ENCODE assay signal across 9 cellular contexts in the genomic region with DNA sequence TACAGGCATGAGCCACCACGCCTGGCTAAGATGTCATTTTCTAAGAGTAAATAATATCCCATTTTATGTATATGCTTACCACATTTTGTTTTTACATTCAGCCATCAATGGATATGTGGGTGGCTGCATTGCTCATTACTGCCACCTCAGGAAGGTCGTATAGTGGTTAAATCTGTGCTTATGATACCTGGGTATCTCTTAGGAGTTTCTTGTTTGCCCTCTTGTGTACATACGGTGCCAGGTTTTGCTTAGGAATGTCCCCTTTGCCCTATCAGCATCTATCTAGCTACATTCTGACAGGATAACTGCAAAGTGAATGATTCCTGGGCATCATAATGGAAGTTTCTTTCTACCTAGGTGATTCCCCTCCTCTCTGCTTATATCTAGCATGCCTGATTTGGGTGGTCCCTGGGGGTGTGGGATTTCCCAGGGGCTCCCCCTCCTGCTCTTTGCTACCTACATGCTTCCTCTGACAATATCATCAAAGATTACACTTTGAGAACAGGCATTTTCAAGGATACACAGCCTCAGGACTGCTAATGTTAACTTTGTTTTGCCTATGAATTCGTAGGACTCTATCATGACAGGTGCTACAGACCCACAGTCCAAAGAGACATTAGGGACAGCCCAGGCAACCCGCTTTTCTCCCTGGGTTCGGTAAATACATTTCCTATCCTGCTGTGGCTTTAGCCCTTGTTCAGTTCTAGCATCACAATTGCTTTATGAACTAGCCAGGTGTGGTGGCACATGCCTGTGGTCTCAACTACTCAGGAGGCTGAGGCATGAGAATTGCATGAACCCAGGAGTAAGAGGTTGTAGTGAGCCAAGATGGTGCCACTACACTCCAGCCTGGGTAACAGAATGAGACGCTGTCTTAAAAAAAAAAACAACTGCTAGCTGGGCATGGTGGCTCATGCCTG. TPM values are rescaled to one million over a fixed set of nuclear protein-coding genes. Genes with fewer than 3 reads are reported as not detected.
DNase-seq lines count a peak whose midpoint lies in the region; ATAC-seq, FAIRE-seq and TF ChIP-seq lines count a peak whose summit lies in the region.
"Not testable (repeated sequence)": the region's sequence is repeated elsewhere in the genome, so short reads cannot be mapped to it uniquely, and the experiment has no call there.
"Had no signal": no experiment of that assay in that cellular context is flagged by ENCODE, and none has a peak within 500 bp of the region (broad histone marks: within the 10 kb centered on the region; RNA-seq: fewer than 3 reads in every experiment).

No MANE protein-coding gene starts in this region.

- H2AFZ ChIP-seq in DND-41 (ENCODE audit: low read depth, low read length); OCI-LY7 (ENCODE audit: low read length); HepG2 (ENCODE audit: low read length): not testable (repeated sequence)

- not testable (repeated sequence) for H3K4me1 Mint-ChIP-seq in HFFc6 (ENCODE audit: low read depth); activated B cell treated with CpG ODN at 0.5 μM for 24 hours
- H3K4me1 Mint-ChIP-seq in stimulated activated naive B cell treated with anti-CD40 and anti-IgM and Interleukin-4, amounts not matched to agents 10 μg/mL and 1 μg/mL and 100 μg/mL, for 72 hours: peaks cover 11 to 22% of the 10 kb centered on the region in 2 donors

- in situ Hi-C loops in HepG2 (cut with HindIII; ENCODE audit: extremely low pct_ligation_motif_present, low pct_unique_long_range_greater_than_20kb): not testable (repeated sequence)

- not testable (repeated sequence) for TF ChIP-seq EP300 in HepG2 (IDR thresholded peaks at IDR 0.05; ENCODE audit: low read depth in 2 of 2, low read length in 2 of 2); HepG2 (CRISPR knock-in tag; IDR thresholded peaks at IDR 0.05; ENCODE audit: borderline replicate concordance)

- H4K20me1 ChIP-seq in DND-41 (ENCODE audit: insufficient read depth, low read length); OCI-LY7 (ENCODE audit: insufficient read depth, low read length); HepG2 (ENCODE audit: insufficient read depth, low read length): not testable (repeated sequence)

- peak; percentile 30 for FAIRE-seq in HepG2 (lab: Jason Lieb, UNC)

- intact Hi-C loops in OCI-LY7 (cut with micrococcal nuclease; ENCODE audit: unreplicated experiment); activated B cell treated with CpG ODN at 0.5 μM for 24 hours (cut with micrococcal nuclease); HepG2 (cut with micrococcal nuclease; ENCODE audit: unreplicated experiment): not testable (repeated sequence)

- BruUV-seq in OCI-LY7 (replicated peaks; lab: Mats Ljungman, UMichigan); HepG2 (replicated peaks; lab: Mats Ljungman, UMichigan): not testable (repeated sequence)

- H3K27me3 ChIP-seq in DND-41 (ENCODE audit: insufficient read depth, low read length, poor library complexity); HepG2 (ENCODE audit: control insufficient read depth in 1 of 2, insufficient read depth in 2 of 2, low read length in 2 of 2): not testable (repeated sequence)

- POLR2A ChIA-PET in OCI-LY7 (lab: Charles Lee); activated B cell treated with CpG ODN at 0.5 μM for 24 hours (lab: Charles Lee); HepG2 (lab: Yijun Ruan, JAX): not testable (repeated sequence)

- not testable (repeated sequence) for TF ChIP-seq POLR2A in HepG2 (IDR thresholded peaks at IDR 0.05; ENCODE audit: insufficient read depth in 1 of 2, low read depth in 2 of 2, low read length in 2 of 2)

- H3K36me3 ChIP-seq in DND-41 (ENCODE audit: insufficient read depth, low read length): peaks cover 53% of the 10 kb centered on the region
- H3K36me3 ChIP-seq in OCI-LY7 (ENCODE audit: insufficient read depth, low read length): peaks cover 25% of the 10 kb centered on the region
- peaks cover 3 to 24% of the 10 kb centered on the region in 2 experiments for H3K36me3 ChIP-seq in HepG2 (replicated peaks in 1 of 2; ENCODE audit: control insufficient read depth in 1 of 2, insufficient read depth in 2 of 2, low read length in 2 of 2)

- H3K4me3 Mint-ChIP-seq in HFFc6, activated B cell treated with CpG ODN at 0.5 μM for 24 hours: not testable (repeated sequence)
- peak overlapping the region in 1 of 2 donors; percentile 21 for H3K4me3 Mint-ChIP-seq in stimulated activated naive B cell treated with anti-CD40 and anti-IgM and Interleukin-4, amounts not matched to agents 10 μg/mL and 1 μg/mL and 100 μg/mL, for 72 hours

- H3K9me2 ChIP-seq in OCI-LY7 (ENCODE audit: insufficient read depth, low read length): not testable (repeated sequence)

- not testable (repeated sequence) for H3K27me3 Mint-ChIP-seq in HFFc6 (ENCODE audit: insufficient read depth); activated B cell treated with CpG ODN at 0.5 μM for 24 hours; stimulated activated naive B cell treated with anti-CD40 and anti-IgM and Interleukin-4, amounts not matched to agents 10 μg/mL and 1 μg/mL and 100 μg/mL, for 72 hours

- H3K4me1 ChIP-seq in DND-41 (ENCODE audit: insufficient read depth, low read length); OCI-LY7 (ENCODE audit: insufficient read depth, low read length, poor library complexity, severe bottlenecking); HepG2 (ENCODE audit: insufficient read depth, low read length): not testable (repeated sequence)

- ATAC-seq in DND-41 (ENCODE audit: insufficient read depth, low read depth): not testable (repeated sequence)
- peak; percentile 66 for ATAC-seq in activated B cell treated with CpG ODN at 0.5 μM for 24 hours (ENCODE audit: low read depth)
- peak; percentile 39; the same call in 1 of the 3 replicates for ATAC-seq in HepG2
- ATAC-seq in stimulated activated naive B cell treated with anti-CD40 and anti-IgM and Interleukin-4, amounts not matched to agents 10 μg/mL and 1 μg/mL and 100 μg/mL, for 72 hours (replicated peaks): peak; percentile 93 to 96

- TF ChIP-seq CTCF in DND-41 (IDR thresholded peaks at IDR 0.05; ENCODE audit: borderline replicate concordance, extremely low read depth, low read length, poor library complexity, severe bottlenecking) (peak; percentile 38), GM12875 (IDR thresholded peaks at IDR 0.05; ENCODE audit: borderline replicate concordance, insufficient read depth, low read depth, low read length) (0 out of 2 replicates have a peak, but pooled peaks have one; percentile 11), HFFc6 (IDR thresholded peaks at IDR 0.05) (0 out of 2 replicates have a peak, but pooled peaks have one; percentile 6), OCI-LY7 (conservative IDR thresholded peaks at IDR 0.05; ENCODE audit: low read length) (peak; percentile 67), HepG2 (CRISPR knock-in tag; IDR thresholded peaks at IDR 0.05) (peak; percentile 32)
- not testable (repeated sequence) for TF ChIP-seq CTCF in activated B cell treated with CpG ODN at 0.5 μM for 24 hours (IDR thresholded peaks at IDR 0.05)

- not testable (repeated sequence) for H3K79me2 ChIP-seq in DND-41 (ENCODE audit: insufficient read depth, low read length); OCI-LY7 (ENCODE audit: insufficient read depth, low read depth, low read length); HepG2 (ENCODE audit: insufficient read depth, low read length)

- DNase-seq in DND-41; HFFc6; activated B cell treated with CpG ODN at 0.5 μM for 24 hours; HepG2 (ENCODE audit: low spot score): not testable (repeated sequence)
- peak; percentile 34 for DNase-seq in OCI-LY7 (ENCODE audit: low spot score)
- peak; percentile 72 for DNase-seq in stimulated activated naive B cell treated with anti-CD40 and anti-IgM and Interleukin-4, amounts not matched to agents 10 μg/mL and 1 μg/mL and 100 μg/mL, for 72 hours

- H3K9me3 ChIP-seq in DND-41 (ENCODE audit: insufficient read depth, low read length, severe bottlenecking): peaks cover 24% of the 10 kb centered on the region
- not testable (repeated sequence) for H3K9me3 ChIP-seq in OCI-LY7 (ENCODE audit: low read length); HepG2 (ENCODE audit: low read length)

- H3K9me3 Mint-ChIP-seq in HFFc6 (peaks cover 85% of the 10 kb centered on the region), activated B cell treated with CpG ODN at 0.5 μM for 24 hours (peaks cover 18% of the 10 kb centered on the region)
- peaks cover 17 to 18% of the 10 kb centered on the region in 2 donors for H3K9me3 Mint-ChIP-seq in stimulated activated naive B cell treated with anti-CD40 and anti-IgM and Interleukin-4, amounts not matched to agents 10 μg/mL and 1 μg/mL and 100 μg/mL, for 72 hours

- H3K27ac Mint-ChIP-seq in HFFc6, activated B cell treated with CpG ODN at 0.5 μM for 24 hours: not testable (repeated sequence)
- peak overlapping the region; percentile 91 for H3K27ac Mint-ChIP-seq in stimulated activated naive B cell treated with anti-CD40 and anti-IgM and Interleukin-4, amounts not matched to agents 10 μg/mL and 1 μg/mL and 100 μg/mL, for 72 hours

- H3K9ac ChIP-seq in DND-41 (ENCODE audit: low read depth, low read length); HepG2 (ENCODE audit: insufficient read depth, low read depth, low read length): not testable (repeated sequence)

- H3K27ac ChIP-seq in DND-41 (ENCODE audit: low read length); OCI-LY7 (ENCODE audit: low read depth, low read length, poor library complexity, severe bottlenecking); HepG2 (ENCODE audit: extremely low read length, insufficient read depth, low read length): not testable (repeated sequence)

- not testable (repeated sequence) for H3K4me3 ChIP-seq in DND-41 (ENCODE audit: low read depth in 1 of 2, low read length in 2 of 2); GM12875 (ENCODE audit: low read depth, low read length); OCI-LY7 (ENCODE audit: low read depth, low read length, poor library complexity, severe bottlenecking); HepG2 (replicated peaks in 1 of 3; ENCODE audit: insufficient read depth in 1 of 3, low read depth in 2 of 3, low read length in 3 of 3)

- peaks cover 85% of the 10 kb centered on the region for H3K36me3 Mint-ChIP-seq in HFFc6 (ENCODE audit: low read depth)
- H3K36me3 Mint-ChIP-seq in activated B cell treated with CpG ODN at 0.5 μM for 24 hours (ENCODE audit: low read depth): peaks cover 57% of the 10 kb centered on the region
- H3K36me3 Mint-ChIP-seq in stimulated activated naive B cell treated with anti-CD40 and anti-IgM and Interleukin-4, amounts not matched to agents 10 μg/mL and 1 μg/mL and 100 μg/mL, for 72 hours: peaks cover 42 to 52% of the 10 kb centered on the region in 2 donors

- CTCF ChIA-PET in OCI-LY7 (lab: Charles Lee; ENCODE audit: unreplicated experiment); activated B cell treated with CpG ODN at 0.5 μM for 24 hours (lab: Charles Lee); HepG2 (lab: Yijun Ruan, JAX; ENCODE audit: low intra/inter-chr PET ratio, low total read pairs): not testable (repeated sequence)

- not testable (repeated sequence) for TF ChIP-seq RAD21 in HepG2 (CRISPR knock-in tag; IDR thresholded peaks at IDR 0.05)

- not testable (repeated sequence) for H3K4me2 ChIP-seq in DND-41 (ENCODE audit: insufficient read depth, low read length); OCI-LY7 (ENCODE audit: low read length); HepG2 (ENCODE audit: low read depth, low read length)

- 88% methylated on average over 7 of the region's 7 CpGs for WGBS in HepG2 (ENCODE audit: low lambda C conversion rate)

RNA-seq across cellular contexts. Expression of a gene that starts 15.1 kb away (rescaled TPM):
- total RNA-seq in HFFc6 (2021; fragmentation: NEBNext Ultra II Directional; extraction: Animal tissue kit (Norgen Biotek cat#: 25700)): 1 to 10 TPM; 4.9 to 7.7 (median 6.6) TPM
- 7.5 and 7.9 TPM in 2 replicates for total RNA-seq in OCI-LY7 (2014; rRNA removed; shearing (Covaris generic))
- total RNA-seq in OCI-LY7 (2022) (15.2 and 16.6 TPM in 2 replicates), activated B cell treated with CpG ODN at 0.5 μM for 24 hours (17.7 and 18.5 TPM in 2 replicates), HepG2 (2016; rRNA removed; fragmentation: Illumina TruSeq; extraction: Trizol) (12.4 and 16.8 TPM in 2 replicates)
- 0.81 and 1.3 TPM in 2 replicates for total RNA-seq in HepG2 (2016; cell fraction: cytosol; rRNA removed; fragmentation: Illumina TruSeq; extraction: Trizol; ENCODE audit: low read depth)
- 12.1 and 13.4 TPM in 2 replicates for total RNA-seq in HepG2 (2016; cell fraction: insoluble cytoplasmic fraction; rRNA removed; fragmentation: Illumina TruSeq; extraction: Trizol)
- total RNA-seq in HepG2 (2016; cell fraction: membrane; rRNA removed; fragmentation: Illumina TruSeq; extraction: Trizol): 3.4 and 4.6 TPM in 2 replicates
- 13.2 and 14.6 TPM in 2 replicates for total RNA-seq in HepG2 (2016; cell fraction: nucleus; rRNA removed; fragmentation: Illumina TruSeq; extraction: Trizol)
- polyA plus RNA-seq in HepG2 (2011; rRNA removed): 2.4 and 2.7 TPM in 2 replicates
- 0.70 and 1.1 TPM in 2 replicates for polyA plus RNA-seq in HepG2 (2011; cell fraction: cytosol; rRNA removed)
- 3.5 and 3.9 TPM in 2 replicates for polyA plus RNA-seq in HepG2 (2011; cell fraction: nucleus; rRNA removed)
- 2.4 and 3.6 TPM in 2 replicates for polyA plus RNA-seq in HepG2 (2012)
- polyA plus RNA-seq in HepG2 (2016; cell fraction: cytosol; fragmentation: Illumina TruSeq; extraction: Trizol; ENCODE audit: low read depth): 0.32 and 0.45 TPM in 2 replicates
- 5.0 and 5.3 TPM in 2 replicates for polyA plus RNA-seq in HepG2 (2016; cell fraction: insoluble cytoplasmic fraction; fragmentation: Illumina TruSeq; extraction: Trizol; ENCODE audit: low read depth)
- 0.68 and 0.85 TPM in 2 replicates for polyA plus RNA-seq in HepG2 (2016; cell fraction: membrane; fragmentation: Illumina TruSeq; extraction: Trizol; ENCODE audit: low read depth)
- polyA plus RNA-seq in HepG2 (2016; cell fraction: nucleus; fragmentation: Illumina TruSeq; extraction: Trizol; ENCODE audit: insufficient read depth, low read depth): 25.4 and 27.4 TPM in 2 replicates
- 2.8 and 4.8 TPM in 2 replicates for polyA minus RNA-seq in HepG2 (2011; rRNA and poly(A)+ RNA removed; ENCODE audit: low replicate concordance)
- 4.1 and 4.5 TPM in 2 replicates for polyA minus RNA-seq in HepG2 (2011; cell fraction: cytosol; rRNA and poly(A)+ RNA removed)
- polyA minus RNA-seq in HepG2 (2011; cell fraction: nucleus; rRNA and poly(A)+ RNA removed): 14.0 and 15.9 TPM in 2 replicates

RNA-seq across cellular contexts. Expression of a gene that starts 19.3 kb away (rescaled TPM):
- 1 to 10 TPM in 3 of 6 experiments, under 1 TPM in 3; 0.71 to 1.7 (median 0.92) TPM for total RNA-seq in HFFc6 (2021; fragmentation: NEBNext Ultra II Directional; extraction: Animal tissue kit (Norgen Biotek cat#: 25700))
- total RNA-seq in OCI-LY7 (2014; rRNA removed; shearing (Covaris generic)): 38.1 and 40.2 TPM in 2 replicates
- total RNA-seq in OCI-LY7 (2022): 33.8 and 45.5 TPM in 2 replicates
- 19.9 and 22.8 TPM in 2 replicates for total RNA-seq in activated B cell treated with CpG ODN at 0.5 μM for 24 hours
- 3.9 and 4.9 TPM in 2 replicates for total RNA-seq in HepG2 (2016; rRNA removed; fragmentation: Illumina TruSeq; extraction: Trizol)
- total RNA-seq in HepG2 (2016; cell fraction: cytosol; rRNA removed; fragmentation: Illumina TruSeq; extraction: Trizol; ENCODE audit: low read depth): 0.35 and 0.51 TPM in 2 replicates
- total RNA-seq in HepG2 (2016; cell fraction: insoluble cytoplasmic fraction; rRNA removed; fragmentation: Illumina TruSeq; extraction: Trizol): 4.1 and 5.3 TPM in 2 replicates
- 1.8 and 2.1 TPM in 2 replicates for total RNA-seq in HepG2 (2016; cell fraction: membrane; rRNA removed; fragmentation: Illumina TruSeq; extraction: Trizol)
- total RNA-seq in HepG2 (2016; cell fraction: nucleus; rRNA removed; fragmentation: Illumina TruSeq; extraction: Trizol): 4.0 and 6.3 TPM in 2 replicates
- polyA plus RNA-seq in HepG2 (2011; rRNA removed): 2.9 TPM in 2 replicates
- polyA plus RNA-seq in HepG2 (2011; cell fraction: cytosol; rRNA removed): 1.0 and 1.2 TPM in 2 replicates
- polyA plus RNA-seq in HepG2 (2011; cell fraction: nucleus; rRNA removed): 4.4 and 5.2 TPM in 2 replicates
- 1.4 and 1.7 TPM in 2 replicates for polyA plus RNA-seq in HepG2 (2012)
- polyA plus RNA-seq in HepG2 (2016; cell fraction: cytosol; fragmentation: Illumina TruSeq; extraction: Trizol; ENCODE audit: low read depth): 0.07 and 0.20 TPM in 2 replicates
- polyA plus RNA-seq in HepG2 (2016; cell fraction: insoluble cytoplasmic fraction; fragmentation: Illumina TruSeq; extraction: Trizol; ENCODE audit: low read depth): 2.5 and 2.9 TPM in 2 replicates
- 0.22 and 0.44 TPM in 2 replicates for polyA plus RNA-seq in HepG2 (2016; cell fraction: membrane; fragmentation: Illumina TruSeq; extraction: Trizol; ENCODE audit: low read depth)
- polyA plus RNA-seq in HepG2 (2016; cell fraction: nucleus; fragmentation: Illumina TruSeq; extraction: Trizol; ENCODE audit: insufficient read depth, low read depth): 11.0 and 11.8 TPM in 2 replicates
- polyA minus RNA-seq in HepG2 (2011; rRNA and poly(A)+ RNA removed; ENCODE audit: low replicate concordance): 1.3 TPM in 1 of 2 replicates, not detected in the other
- polyA minus RNA-seq in HepG2 (2011; cell fraction: cytosol; rRNA and poly(A)+ RNA removed): 2.0 and 2.6 TPM in 2 replicates
- polyA minus RNA-seq in HepG2 (2011; cell fraction: nucleus; rRNA and poly(A)+ RNA removed): 8.4 and 9.6 TPM in 2 replicates
- total RNA-seq: H7 had no signal
- polyA plus RNA-seq: A549 had no signal

RNA-seq across cellular contexts. Expression of a gene that starts 30.9 kb away (rescaled TPM):
- total RNA-seq in HFFc6 (2021; fragmentation: NEBNext Ultra II Directional; extraction: Animal tissue kit (Norgen Biotek cat#: 25700)): 1 to 10 TPM; 1.3 to 2.4 (median 1.5) TPM
- total RNA-seq in OCI-LY7 (2014; rRNA removed; shearing (Covaris generic)): 1.2 and 2.0 TPM in 2 replicates
- 6.2 and 7.9 TPM in 2 replicates for total RNA-seq in OCI-LY7 (2022)
- total RNA-seq in activated B cell treated with CpG ODN at 0.5 μM for 24 hours: 1.4 and 1.7 TPM in 2 replicates
- 1.7 and 2.2 TPM in 2 replicates for total RNA-seq in HepG2 (2016; rRNA removed; fragmentation: Illumina TruSeq; extraction: Trizol)
- 1.8 and 1.9 TPM in 2 replicates for total RNA-seq in HepG2 (2016; cell fraction: cytosol; rRNA removed; fragmentation: Illumina TruSeq; extraction: Trizol; ENCODE audit: low read depth)
- 1.7 and 2.9 TPM in 2 replicates for total RNA-seq in HepG2 (2016; cell fraction: insoluble cytoplasmic fraction; rRNA removed; fragmentation: Illumina TruSeq; extraction: Trizol)
- total RNA-seq in HepG2 (2016; cell fraction: membrane; rRNA removed; fragmentation: Illumina TruSeq; extraction: Trizol): 1.8 and 2.0 TPM in 2 replicates
- 2.1 and 2.7 TPM in 2 replicates for total RNA-seq in HepG2 (2016; cell fraction: nucleus; rRNA removed; fragmentation: Illumina TruSeq; extraction: Trizol)
- polyA plus RNA-seq in HepG2 (2011; rRNA removed): 0.46 and 0.57 TPM in 2 replicates
- 0.20 and 0.22 TPM in 2 replicates for polyA plus RNA-seq in HepG2 (2011; cell fraction: cytosol; rRNA removed)
- 0.48 and 0.69 TPM in 2 replicates for polyA plus RNA-seq in HepG2 (2011; cell fraction: nucleus; rRNA removed)
- 0.28 and 0.32 TPM in 2 replicates for polyA plus RNA-seq in HepG2 (2012)
- polyA plus RNA-seq in HepG2 (2016; cell fraction: cytosol; fragmentation: Illumina TruSeq; extraction: Trizol; ENCODE audit: low read depth): 0.08 and 0.50 TPM in 2 replicates
- 0.96 and 1.1 TPM in 2 replicates for polyA plus RNA-seq in HepG2 (2016; cell fraction: insoluble cytoplasmic fraction; fragmentation: Illumina TruSeq; extraction: Trizol; ENCODE audit: low read depth)
- 0.29 and 0.36 TPM in 2 replicates for polyA plus RNA-seq in HepG2 (2016; cell fraction: membrane; fragmentation: Illumina TruSeq; extraction: Trizol; ENCODE audit: low read depth)
- polyA plus RNA-seq in HepG2 (2016; cell fraction: nucleus; fragmentation: Illumina TruSeq; extraction: Trizol; ENCODE audit: insufficient read depth, low read depth): 2.4 and 2.8 TPM in 2 replicates
- 2.2 TPM in 1 of 2 replicates, not detected in the other for polyA minus RNA-seq in HepG2 (2011; rRNA and poly(A)+ RNA removed; ENCODE audit: low replicate concordance)
- polyA minus RNA-seq in HepG2 (2011; cell fraction: cytosol; rRNA and poly(A)+ RNA removed): 0.26 and 0.59 TPM in 2 replicates
- polyA minus RNA-seq in HepG2 (2011; cell fraction: nucleus; rRNA and poly(A)+ RNA removed): 1.7 and 2.4 TPM in 2 replicates
- polyA plus RNA-seq: A549 had no signal

RNA-seq across cellular contexts. Expression of a gene that starts 58.4 kb away (rescaled TPM):
- 1 to 10 TPM; 3.1 to 8.8 (median 4.0) TPM for total RNA-seq in HFFc6 (2021; fragmentation: NEBNext Ultra II Directional; extraction: Animal tissue kit (Norgen Biotek cat#: 25700))
- total RNA-seq in OCI-LY7 (2014; rRNA removed; shearing (Covaris generic)): 7.1 and 9.7 TPM in 2 replicates
- 13.9 and 15.8 TPM in 2 replicates for total RNA-seq in OCI-LY7 (2022)
- total RNA-seq in activated B cell treated with CpG ODN at 0.5 μM for 24 hours: 2.1 and 2.3 TPM in 2 replicates
- 21.0 and 35.5 TPM in 2 replicates for total RNA-seq in HepG2 (2016; rRNA removed; fragmentation: Illumina TruSeq; extraction: Trizol)
- total RNA-seq in HepG2 (2016; cell fraction: cytosol; rRNA removed; fragmentation: Illumina TruSeq; extraction: Trizol; ENCODE audit: low read depth): 5.9 and 6.2 TPM in 2 replicates
- total RNA-seq in HepG2 (2016; cell fraction: insoluble cytoplasmic fraction; rRNA removed; fragmentation: Illumina TruSeq; extraction: Trizol): 20.7 and 33.8 TPM in 2 replicates
- total RNA-seq in HepG2 (2016; cell fraction: membrane; rRNA removed; fragmentation: Illumina TruSeq; extraction: Trizol): 11.2 and 12.9 TPM in 2 replicates
- 20.8 and 24.9 TPM in 2 replicates for total RNA-seq in HepG2 (2016; cell fraction: nucleus; rRNA removed; fragmentation: Illumina TruSeq; extraction: Trizol)
- polyA plus RNA-seq in HepG2 (2011; rRNA removed): 8.5 and 9.6 TPM in 2 replicates
- 5.9 and 8.3 TPM in 2 replicates for polyA plus RNA-seq in HepG2 (2011; cell fraction: cytosol; rRNA removed)
- polyA plus RNA-seq in HepG2 (2011; cell fraction: nucleus; rRNA removed): 8.8 and 12.0 TPM in 2 replicates
- polyA plus RNA-seq in HepG2 (2012): 7.2 and 8.5 TPM in 2 replicates
- polyA plus RNA-seq in HepG2 (2016; cell fraction: cytosol; fragmentation: Illumina TruSeq; extraction: Trizol; ENCODE audit: low read depth): 3.0 and 3.6 TPM in 2 replicates
- polyA plus RNA-seq in HepG2 (2016; cell fraction: insoluble cytoplasmic fraction; fragmentation: Illumina TruSeq; extraction: Trizol; ENCODE audit: low read depth): 13.0 and 13.9 TPM in 2 replicates
- 4.0 and 4.6 TPM in 2 replicates for polyA plus RNA-seq in HepG2 (2016; cell fraction: membrane; fragmentation: Illumina TruSeq; extraction: Trizol; ENCODE audit: low read depth)
- polyA plus RNA-seq in HepG2 (2016; cell fraction: nucleus; fragmentation: Illumina TruSeq; extraction: Trizol; ENCODE audit: insufficient read depth, low read depth): 42.0 and 46.3 TPM in 2 replicates
- 8.7 TPM in 1 of 2 replicates, not detected in the other for polyA minus RNA-seq in HepG2 (2011; rRNA and poly(A)+ RNA removed; ENCODE audit: low replicate concordance)
- polyA minus RNA-seq in HepG2 (2011; cell fraction: cytosol; rRNA and poly(A)+ RNA removed): 16.4 and 17.4 TPM in 2 replicates
- 40.6 and 49.9 TPM in 2 replicates for polyA minus RNA-seq in HepG2 (2011; cell fraction: nucleus; rRNA and poly(A)+ RNA removed)
- polyA plus RNA-seq: A549 had no signal
